9 cellular contexts compared by ENCODE assay signal in the genomic region with DNA sequence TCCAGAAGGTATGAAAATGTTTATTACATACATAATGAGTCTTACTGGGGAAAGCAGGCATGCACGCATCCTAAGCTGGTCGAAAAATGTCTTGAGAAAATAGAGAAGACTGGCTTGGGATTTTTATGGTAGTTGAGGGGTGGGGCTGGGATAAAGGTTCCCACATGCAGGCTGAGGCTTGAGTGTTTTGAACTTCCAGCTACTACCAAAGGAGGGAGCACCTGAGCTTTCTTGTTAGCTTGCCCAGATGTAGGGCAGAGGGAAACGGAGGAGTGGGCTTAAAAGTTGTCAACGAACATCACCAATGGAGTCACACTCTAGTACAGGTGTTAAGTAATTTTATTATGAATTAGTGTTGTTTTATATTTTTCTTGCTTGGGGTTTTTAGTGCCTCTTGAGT. TPM values are rescaled to one million over a fixed set of nuclear protein-coding genes. Genes with fewer than 3 reads are reported as not detected.
DNase-seq lines count a peak whose midpoint lies in the region; ATAC-seq, FAIRE-seq and TF ChIP-seq lines count a peak whose summit lies in the region.
"Had no signal": no experiment of that assay in that cellular context is flagged by ENCODE, and none has a peak within 500 bp of the region (broad histone marks: within the 10 kb centered on the region; RNA-seq: fewer than 3 reads in every experiment).

No MANE protein-coding gene starts in this region.

- no peak overlapping the region for H2BK12ac ChIP-seq in H9 (ENCODE audit: insufficient read length, low read depth, low read length)

- H3K4me2 ChIP-seq in H9 (ENCODE audit: insufficient read depth, insufficient read length, low read length) (no peak overlapping the region), OCI-LY7 (ENCODE audit: low read length) (no peak overlapping the region)

- no peak overlapping the region for H3T11ph ChIP-seq in H9 (ENCODE audit: low read length)

- H4K8ac ChIP-seq in H9 (replicated peaks; ENCODE audit: insufficient read length, low read depth, low read length) = no peak overlapping the region

- no peaks in the 10 kb centered on the region for H3K79me1 ChIP-seq in H9 (ENCODE audit: insufficient read depth, low read depth, low read length, poor library complexity, severe bottlenecking)

- FAIRE-seq in D721Med (lab: Jason Lieb, UNC) = no peak

- H3K36me3 ChIP-seq in OCI-LY7 (ENCODE audit: insufficient read depth, low read length) = no peaks in the 10 kb centered on the region

- POLR2A ChIA-PET in OCI-LY7 (lab: Charles Lee) = interaction anchor here (0.5 kb wide), 1 partner anchor 28 kb away, joined by 3 read pairs; no protein-coding TSS in a partner anchor

- BruUV-seq in OCI-LY7 (replicated peaks; lab: Mats Ljungman, UMichigan) = no TSS peak

- H3K4me1 Mint-ChIP-seq in H9 = no peaks in the 10 kb centered on the region

- H3K27me3 ChIP-seq in H9 (ENCODE audit: insufficient read depth, low read length) = no peaks in the 10 kb centered on the region

- CTCF ChIA-PET in OCI-LY7 (lab: Charles Lee; ENCODE audit: unreplicated experiment) = no interaction called here

- no CpG with 5 or more reads among the region's 4 CpGs for WGBS in H9 (ENCODE audit: extremely low coverage, insufficient read length, low lambda C conversion rate)

- peaks cover 40 to 51% of the 10 kb centered on the region in 2 experiments for H3K9me3 Mint-ChIP-seq in H9

- no peaks in the 10 kb centered on the region for H3K23me2 ChIP-seq in H9 (ENCODE audit: insufficient read length, low read depth, low read length, poor library complexity, severe bottlenecking)

- H3K27me3 Mint-ChIP-seq in H9 (ENCODE audit: low read depth) = no peaks in the 10 kb centered on the region; the same call in 1 of the 2 replicates

- H3K36me3 Mint-ChIP-seq in H9 (ENCODE audit: insufficient read depth in 1 of 3, low read depth in 3 of 3) = peaks cover 0 to 3% (median 2%) of the 10 kb centered on the region in 3 experiments; a peak in 4 of 7 replicates
- H3K36me3 Mint-ChIP-seq: IgD-negative memory B cell had no signal

- no peaks in the 10 kb centered on the region for H3K9me2 ChIP-seq in OCI-LY7 (ENCODE audit: insufficient read depth, low read length)

- H3K4me1 ChIP-seq in H9 (ENCODE audit: insufficient read depth, low read length) (no peaks in the 10 kb centered on the region), OCI-LY7 (ENCODE audit: insufficient read depth, low read length, poor library complexity, severe bottlenecking) (no peaks in the 10 kb centered on the region)

- H2BK15ac ChIP-seq in H9 (ENCODE audit: low read depth, low read length) = no peak overlapping the region

- ATAC-seq in GM21576 (IDR thresholded peaks at IDR 0.05; ENCODE audit: unreplicated experiment) = no peak
- no peak for ATAC-seq in HG03135 (IDR thresholded peaks at IDR 0.05; ENCODE audit: unreplicated experiment)

- H3K9me3 ChIP-seq in H9 (ENCODE audit: control insufficient read depth, low read depth, low read length) (no peaks in the 10 kb centered on the region), OCI-LY7 (ENCODE audit: low read length) (no peaks in the 10 kb centered on the region)

- no peak overlapping the region for H3K56ac ChIP-seq in H9 (ENCODE audit: insufficient read length, low read depth, low read length)

- H3K79me2 ChIP-seq in H9 (ENCODE audit: insufficient read depth, low read length) = no peaks in the 10 kb centered on the region
- no peaks in the 10 kb centered on the region for H3K79me2 ChIP-seq in OCI-LY7 (ENCODE audit: insufficient read depth, low read depth, low read length)

- H3K27ac ChIP-seq in H9 (ENCODE audit: insufficient read length, low read depth, low read length) = no peak overlapping the region
- no peak overlapping the region for H3K27ac ChIP-seq in OCI-LY7 (ENCODE audit: low read depth, low read length, poor library complexity, severe bottlenecking)

- no peak overlapping the region for H3K18ac ChIP-seq in H9 (ENCODE audit: insufficient read length, low read depth, low read length)

- no peak overlapping the region for H3K4ac ChIP-seq in H9 (ENCODE audit: low read depth, low read length)

- no peak overlapping the region for H3K4me3 Mint-ChIP-seq in H9
- H3K4me3 Mint-ChIP-seq: IgD-negative memory B cell had no signal

- H3K4me3 ChIP-seq in OCI-LY7 (ENCODE audit: low read depth, low read length, poor library complexity, severe bottlenecking) = no peak overlapping the region

- no peak for DNase-seq in D721Med (ENCODE audit: insufficient read length, low spot score)
- DNase-seq in H9 = peak; percentile 35
- DNase-seq in OCI-LY7 (ENCODE audit: low spot score) = peak; percentile 35
- peak; percentile 84 for DNase-seq in iPS-NIHi7 (ENCODE audit: extremely low spot score)
- DNase-seq in NCI-H187 treated with DMSO at 0.1 percent for 48 hours (lab: John Stamatoyannopoulos, UW) = no peak
- no peak for DNase-seq in stimulated activated CD4-positive, alpha-beta T cell treated with anti-CD3 and anti-CD28 coated beads, Interleukin-15, amount 100 ng/mL, for 24 hours

- no peak overlapping the region for H3K9ac ChIP-seq in H9 (ENCODE audit: extremely low read depth, insufficient read length, low read length)

- H4K91ac ChIP-seq in H9 (ENCODE audit: insufficient read length, low read depth, low read length) = no peak overlapping the region

- no peak overlapping the region for H3K14ac ChIP-seq in H9 (ENCODE audit: insufficient read depth, low read length)

- no peak overlapping the region for H2AK5ac ChIP-seq in H9 (ENCODE audit: insufficient read length, low read length)

- no peak overlapping the region for H2BK20ac ChIP-seq in H9 (ENCODE audit: low read depth, low read length, poor library complexity, severe bottlenecking)

- H3K23ac ChIP-seq in H9 (ENCODE audit: insufficient read length, low read depth, low read length) = no peak overlapping the region

- no peak overlapping the region for H2AFZ ChIP-seq in H9 (ENCODE audit: low read length)
- H2AFZ ChIP-seq in OCI-LY7 (ENCODE audit: low read length) = no peak overlapping the region

- TF ChIP-seq CTCF in D721Med (IDR thresholded peaks at IDR 0.05; ENCODE audit: insufficient read depth, missing control alignments) = peak; percentile 42
- TF ChIP-seq CTCF in H9 (conservative IDR thresholded peaks at IDR 0.05) = peak; percentile 59
- TF ChIP-seq CTCF in OCI-LY7 (conservative IDR thresholded peaks at IDR 0.05; ENCODE audit: low read length) = peak; percentile 68

- H2BK120ac ChIP-seq in H9 (ENCODE audit: low read depth, low read length, poor library complexity, severe bottlenecking) = no peak overlapping the region

- H4K20me1 ChIP-seq in H9 (ENCODE audit: control insufficient read depth, insufficient read depth, insufficient read length) (no peaks in the 10 kb centered on the region), OCI-LY7 (ENCODE audit: insufficient read depth, low read length) (no peaks in the 10 kb centered on the region)

- no peak overlapping the region for H3K27ac Mint-ChIP-seq in H9
- H3K27ac Mint-ChIP-seq: IgD-negative memory B cell had no signal

- no peak overlapping the region for H2BK5ac ChIP-seq in H9 (ENCODE audit: insufficient read length, low read length)

- H4K5ac ChIP-seq in H9 (ENCODE audit: insufficient read length, low read depth, low read length) = no peak overlapping the region

- intact Hi-C loops in OCI-LY7 (cut with micrococcal nuclease; ENCODE audit: unreplicated experiment) = loop anchor here (5.0 kb wide), 1 partner anchor 67 kb away; a partner anchor contains a TSS

RNA-seq across cellular contexts. Expression of a gene that starts 39.6 kb away (rescaled TPM):
- total RNA-seq in H9 (2021) (2.5 and 2.8 TPM in 2 replicates), OCI-LY7 (2022) (not detected in 2 replicates)
- total RNA-seq in OCI-LY7 (2014; rRNA removed; shearing (Covaris generic)) = not detected in 2 replicates

Comparison
In these comparisons a context has a peak if more than half of its experiments do, and no peak if none do; other contexts are left out.
1. DNase-seq: peak in H9 (single experiment), OCI-LY7 (single experiment) and iPS-NIHi7 (single experiment); none in D721Med (single experiment), NCI-H187 treated with DMSO at 0.1 percent for 48 hours (single experiment) and stimulated activated CD4-positive, alpha-beta T cell treated with anti-CD3 and anti-CD28 coated beads, Interleukin-15, amount 100 ng/mL, for 24 hours (single experiment).
2. Peak in every context shown above with its lines, with median percentiles within 50 percentile points of each other: CTCF ChIP-seq.